ENCODE assay signal across 14 cellular contexts in genomic region chr15:31098953-31099740, GRCh38. TPM values are rescaled to one million over a fixed set of nuclear protein-coding genes. Genes with fewer than 3 reads are reported as not detected.
DNase-seq lines count a peak whose midpoint lies in the region; ATAC-seq, FAIRE-seq and TF ChIP-seq lines count a peak whose summit lies in the region.
"Had no signal": no experiment of that assay in that cellular context is flagged by ENCODE, and none has a peak within 500 bp of the region (broad histone marks: within the 10 kb centered on the region; RNA-seq: fewer than 3 reads in every experiment).

No MANE protein-coding gene starts in this region.

- no peak for TF ChIP-seq POLR2A in A549 (IDR thresholded peaks at IDR 0.05; ENCODE audit: low read length)
- TF ChIP-seq POLR2A in HCT116 (IDR thresholded peaks at IDR 0.05; ENCODE audit: borderline replicate concordance, extremely low read depth, insufficient read depth, insufficient read length), result no peak

- intact Hi-C loops in HCT116 (cut with micrococcal nuclease), result no loop called here

- no peak overlapping the region for H2AFZ ChIP-seq in HCT116 (ENCODE audit: low read depth, low read length, poor library complexity, severe bottlenecking)

- CTCF ChIA-PET in A549 (lab: Yijun Ruan, JAX), result interaction anchor here (1.5 to 2.7 kb wide), 2 partner anchors 12 to 31 kb away, joined by 3 to 11 read pairs; no protein-coding TSS in a partner anchor
- CTCF ChIA-PET in HCT116 (lab: Charles Lee), result no interaction called here

- no peaks in the 10 kb centered on the region for H3K9me2 ChIP-seq in HCT116 (ENCODE audit: insufficient read depth)

- H3K9me3 ChIP-seq in A549 (no peaks in the 10 kb centered on the region), HCT116 (ENCODE audit: control insufficient read depth in 1 of 2, insufficient read depth in 1 of 2, low read depth in 1 of 2, low read length in 2 of 2) (no peaks in the 10 kb centered on the region), BE2C (no peaks in the 10 kb centered on the region)
- H3K9me3 ChIP-seq: ascending aorta had no signal

- RAD21 ChIA-PET in HCT116 (lab: Charles Lee; ENCODE audit: low non-redundant PET in 1 of 2, low total read pairs in 2 of 2, uncharacterized antibody in 2 of 2, unreplicated experiment in 2 of 2), result no interaction called here

- peak; percentile 86 for FAIRE-seq in A549 (lab: Jason Lieb, UNC)
- peak; percentile 79 for FAIRE-seq in RCC 7860 (lab: Jason Lieb, UNC)

- in situ Hi-C loops in G401 (cut with HindIII; ENCODE audit: low sequenced_read_pairs), result no loop called here

- TF ChIP-seq CTCF in A549 (IDR thresholded peaks at IDR 0.05) (0 out of 3 replicates have a peak, but pooled peaks have one; percentile 13), HCT116 (IDR thresholded peaks at IDR 0.05 in 2 of 3, conservative IDR thresholded peaks at IDR 0.05 in 1 of 3; ENCODE audit: borderline replicate concordance in 1 of 3, insufficient read depth in 1 of 3, low read depth in 2 of 3, low read length in 2 of 3) (0 out of 6 replicates have a peak, but pooled peaks of 1 of the 3 experiments have one; percentile 9), BE2C (IDR thresholded peaks at IDR 0.05; ENCODE audit: low read depth, low read length) (no peak)

- no TSS peak for BruUV-seq in HCT116 (replicated peaks; lab: Mats Ljungman, UMichigan)

- H3K4me3 ChIP-seq in A549 (no peak overlapping the region), HCT116 (replicated peaks in 1 of 2; ENCODE audit: low read depth in 1 of 2, low read length in 2 of 2) (no peak overlapping the region), BE2C (ENCODE audit: low read depth, low read length) (no peak overlapping the region)
- H3K4me3 ChIP-seq: ascending aorta had no signal

- H3K36me3 ChIP-seq in HCT116 (ENCODE audit: control insufficient read depth in 1 of 2, insufficient read depth in 2 of 2, low read length in 2 of 2), result no peaks in the 10 kb centered on the region
- H3K36me3 ChIP-seq in BE2C, result no peaks in the 10 kb centered on the region
- H3K36me3 ChIP-seq: ascending aorta had no signal

- H3K4me1 ChIP-seq in A549 (peaks cover 15% of the 10 kb centered on the region; the same call in 2 of the 3 replicates), HCT116 (ENCODE audit: control insufficient read depth in 1 of 2, insufficient read depth in 2 of 2, low read length in 2 of 2) (no peaks in the 10 kb centered on the region; a peak in 1 of 4 replicates), BE2C (no peaks in the 10 kb centered on the region)
- H3K4me1 ChIP-seq: ascending aorta had no signal

- TF ChIP-seq RAD21 in A549 (conservative IDR thresholded peaks at IDR 0.05 in 1 of 2, IDR thresholded peaks at IDR 0.05 in 1 of 2) (peak; percentile 24 to 33; a peak in 4 of 5 replicates), HCT116 (IDR thresholded peaks at IDR 0.05; ENCODE audit: low read depth) (peak; percentile 31; the same call in 1 of the 2 replicates)

- 0 out of 3 replicates have a peak overlapping the region, but pooled peaks have one; percentile 7 for H3K4me2 ChIP-seq in A549
- no peak overlapping the region for H3K4me2 ChIP-seq in HCT116 (ENCODE audit: low read length)

- POLR2A ChIA-PET in A549 (lab: Yijun Ruan, JAX) (no interaction called here), HCT116 (lab: Charles Lee) (no interaction called here)

- H3K27ac ChIP-seq in A549 (no peak overlapping the region), HCT116 (ENCODE audit: low read depth, low read length) (no peak overlapping the region)
- H3K27ac ChIP-seq: ascending aorta had no signal

- no peaks in the 10 kb centered on the region for H4K20me1 ChIP-seq in HCT116 (ENCODE audit: insufficient read depth)

- no peak overlapping the region for H3K9ac ChIP-seq in HCT116 (ENCODE audit: low read length)

- WGBS in A549 (ENCODE audit: missing lambda C conversion rate), result 57% methylated on average over 4 of the region's 4 CpGs

- ATAC-seq in A549 (peak in 1 of 2 experiments; percentile 13; a peak in 3 of 6 replicates), HCT116 (no peak), HG03342 (IDR thresholded peaks at IDR 0.05; ENCODE audit: unreplicated experiment) (no peak), GM21528 (IDR thresholded peaks at IDR 0.05; ENCODE audit: low FRiP score, unreplicated experiment) (no peak)
- ATAC-seq: naive thymus-derived CD8-positive, alpha-beta T cell; stimulated activated effector memory CD8-positive, alpha-beta T cell treated with anti-CD3 and anti-CD28 coated beads, Interleukin-12 subunit alpha, Interleukin-12 subunit beta, amount 100 ng/mL, for 72 hours had no signal

- no peaks in the 10 kb centered on the region for H3K27me3 ChIP-seq in HCT116 (ENCODE audit: insufficient read depth, low read length)
- H3K27me3 ChIP-seq in BE2C, result no peaks in the 10 kb centered on the region; the same call in 1 of the 2 replicates
- H3K27me3 ChIP-seq: ascending aorta had no signal

- TF ChIP-seq EP300 in A549 (IDR thresholded peaks at IDR 0.05), result no peak

- DNase-seq in A549 (ENCODE audit: low read depth in 1 of 2, low spot score in 1 of 2), result no peak
- DNase-seq in HCT116 (ENCODE audit: low read depth, low spot score), result no peak
- peak; percentile 56 for DNase-seq in RCC 7860 (ENCODE audit: low spot score)
- peak; percentile 82 for DNase-seq in kidney glomerular epithelial cell (lab: John Stamatoyannopoulos, UW)
- DNase-seq in BE2C, result no peak
- no peak for DNase-seq in G401 (ENCODE audit: low spot score)
- DNase-seq: NCI-H187; stimulated activated CD4-positive, alpha-beta T cell treated with anti-CD3 and anti-CD28 coated beads, Interleukin-15, amount 100 ng/mL, for 24 hours had no signal

- no peaks in the 10 kb centered on the region for H3K79me2 ChIP-seq in HCT116 (ENCODE audit: insufficient read depth, low read length)

TF ChIP-seq in A549, 52 proteins besides CTCF, POLR2A, EP300 and RAD21:
- TF ChIP-seq HOXB5 (CRISPR knock-in tag; IDR thresholded peaks at IDR 0.05) (no peak), KDM5A (IDR thresholded peaks at IDR 0.05) (no peak), CHD2 (IDR thresholded peaks at IDR 0.05; ENCODE audit: low read length, partially characterized antibody) (no peak), MAZ (IDR thresholded peaks at IDR 0.05; ENCODE audit: borderline replicate concordance, low read depth, low read length) (no peak), GATA3 (IDR thresholded peaks at IDR 0.05; ENCODE audit: borderline replicate concordance) (no peak), CHD4 (IDR thresholded peaks at IDR 0.05; ENCODE audit: borderline replicate concordance) (no peak)

TF ChIP-seq in HCT116, 20 proteins besides CTCF, POLR2A, EP300 and RAD21:
- no peak for TF ChIP-seq ZFX (IDR thresholded peaks at IDR 0.05)

RNA-seq across cellular contexts. Expression of gene TRPM1, which starts 2.4 kb away (rescaled TPM):
- polyA plus RNA-seq in A549 (2011; rRNA removed) (not detected in 2 replicates), A549 (2017; fragmentation: RNase III; extraction: RNeasy Plus Mini Kit Qiagen cat#74134 plus additional on column Dnase treatment) (not detected in 3 replicates)
- not detected in 2 replicates for polyA plus RNA-seq in A549 (2012; cell fraction: cytosol; rRNA removed)
- polyA plus RNA-seq in A549 (2012; cell fraction: nucleus; rRNA removed), result not detected in 2 replicates
- polyA minus RNA-seq in A549 (2011; rRNA and poly(A)+ RNA removed), result not detected in 2 replicates
- not detected for total RNA-seq in HCT116 (2021; ENCODE audit: unreplicated experiment)
- not detected in 2 replicates for polyA plus RNA-seq in HCT116 (2012)
- polyA plus RNA-seq in BE2C (2012; ENCODE audit: insufficient read depth, insufficient read length, low read depth), result 0.17 TPM
- total RNA-seq in G401 (2014; rRNA removed; shearing (Covaris generic)), result 3.2 TPM in 1 of 2 replicates, not detected in the other
- total RNA-seq: ascending aorta; naive thymus-derived CD8-positive, alpha-beta T cell; RPMI7951 had no signal
- polyA plus RNA-seq: naive thymus-derived CD8-positive, alpha-beta T cell had no signal

Comparison
In these comparisons a context has a peak if more than half of its experiments do, and no peak if none do; other contexts are left out.
1. DNase-seq: peak in RCC 7860 (single experiment) and kidney glomerular epithelial cell (single experiment); none in A549 (0 of 2), HCT116 (single experiment), BE2C (single experiment) and G401 (single experiment).
2. Of the 6 proteins assayed by ChIP-seq in both A549 and HCT116: peak only in A549: none; only in HCT116: none; in both: RAD21; in neither: 4; mixed calls (peak in some experiments, not most) for 1.